1 cellular context compared by ENCODE assay signal in genomic region chr18:48623468-48624220, GRCh38.
TF ChIP-seq lines count a peak whose summit lies in the region.

No MANE protein-coding gene starts in this region.

TF ChIP-seq in GM23338, 12 proteins besides CTCF, POLR2A, EP300 and RAD21 (continued from another document):
- TF ChIP-seq ZNF114 (CRISPR knock-in tag; IDR thresholded peaks at IDR 0.05) (no peak), ZNF331 (CRISPR knock-in tag; IDR thresholded peaks at IDR 0.05; ENCODE audit: low read depth) (no peak), CREB1 (CRISPR knock-in tag; IDR thresholded peaks at IDR 0.05; ENCODE audit: low read depth) (no peak), POLR2AphosphoS5 (IDR thresholded peaks at IDR 0.05; ENCODE audit: low read depth) (no peak), NANOG (IDR thresholded peaks at IDR 0.05; ENCODE audit: borderline replicate concordance) (no peak), EZH2 (IDR thresholded peaks at IDR 0.05; ENCODE audit: low read depth, unreplicated experiment) (no peak)
